Comparison of ENCODE assay signal across 16 cellular contexts in the genomic region with DNA sequence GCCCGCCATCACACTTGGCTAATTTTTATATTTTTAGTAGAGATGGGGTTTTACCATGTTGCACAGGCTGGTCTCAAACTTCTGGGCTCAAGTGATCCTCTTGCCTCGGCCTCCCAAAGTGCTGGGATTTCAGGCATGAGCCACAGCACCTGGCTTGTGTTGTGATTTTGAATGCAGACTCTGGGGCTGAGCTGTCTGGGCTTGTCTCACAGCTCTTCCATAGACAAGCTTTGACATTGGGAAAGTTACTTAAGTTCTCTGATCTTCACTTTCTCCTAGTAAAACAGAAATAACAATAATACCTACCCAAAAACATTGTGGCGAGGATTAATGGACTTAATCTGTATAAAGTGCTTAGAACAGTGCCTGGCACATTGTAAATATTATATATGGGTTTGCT.
"Had no signal": no experiment of that assay in that cellular context is flagged by ENCODE, and none has a peak within 500 bp of the region (broad histone marks: within the 10 kb centered on the region; RNA-seq: fewer than 3 reads in every experiment).

No MANE protein-coding gene starts in this region.

- H3K27ac Mint-ChIP-seq: dendritic cell treated with granulocyte-macrophage colony-stimulating factor and Interleukin-4, amounts not matched to agents 40 ng/mL and 50 ng/mL, for 4 days; effector memory CD8-positive, alpha-beta T cell; nephron progenitor cell had no signal

- H3K4me3 Mint-ChIP-seq: dendritic cell treated with granulocyte-macrophage colony-stimulating factor and Interleukin-4, amounts not matched to agents 40 ng/mL and 50 ng/mL, for 4 days; effector memory CD8-positive, alpha-beta T cell; nephron progenitor cell had no signal

- H3K4me3 ChIP-seq: hepatocyte, sigmoid colon, skin epidermis, suprapubic skin, thyroid gland, upper lobe of left lung, uterus had no signal

- DNase-seq: effector memory CD8-positive, alpha-beta T cell; foreskin melanocyte; head of caudate nucleus; kidney glomerular epithelial cell; naive thymus-derived CD4-positive, alpha-beta T cell; nephron progenitor cell; sigmoid colon; stimulated activated CD4-positive, alpha-beta T cell treated with anti-CD3 and anti-CD28 coated beads, Interleukin-2, amount 100 ng/mL, for 24 hours; stimulated activated CD4-positive, alpha-beta T cell treated with anti-CD3 and anti-CD28 coated beads, Interleukin-4, amount 100 ng/mL, for 4 hours; thyroid gland; upper lobe of left lung; uterus had no signal

- H3K9me3 ChIP-seq: sigmoid colon, suprapubic skin, thyroid gland, upper lobe of left lung, uterus had no signal

- H3K4me1 ChIP-seq: thyroid gland, uterus had no signal

- H3K4me2 ChIP-seq: hepatocyte had no signal

- H3K36me3 ChIP-seq: sigmoid colon, suprapubic skin, thyroid gland, upper lobe of left lung, uterus had no signal

- H3K27ac ChIP-seq: hepatocyte, sigmoid colon, skin epidermis, suprapubic skin, thyroid gland, upper lobe of left lung, uterus had no signal

- H3K9me3 Mint-ChIP-seq: effector memory CD8-positive, alpha-beta T cell; nephron progenitor cell had no signal

- H2AFZ ChIP-seq: hepatocyte had no signal

- H3K27me3 ChIP-seq: hepatocyte, sigmoid colon, suprapubic skin, thyroid gland, upper lobe of left lung, uterus had no signal

- H3K36me3 Mint-ChIP-seq: naive thymus-derived CD4-positive, alpha-beta T cell had no signal

- H3K79me2 ChIP-seq: hepatocyte had no signal
